ENCODE assay signal across 1 cellular context in the genomic region with DNA sequence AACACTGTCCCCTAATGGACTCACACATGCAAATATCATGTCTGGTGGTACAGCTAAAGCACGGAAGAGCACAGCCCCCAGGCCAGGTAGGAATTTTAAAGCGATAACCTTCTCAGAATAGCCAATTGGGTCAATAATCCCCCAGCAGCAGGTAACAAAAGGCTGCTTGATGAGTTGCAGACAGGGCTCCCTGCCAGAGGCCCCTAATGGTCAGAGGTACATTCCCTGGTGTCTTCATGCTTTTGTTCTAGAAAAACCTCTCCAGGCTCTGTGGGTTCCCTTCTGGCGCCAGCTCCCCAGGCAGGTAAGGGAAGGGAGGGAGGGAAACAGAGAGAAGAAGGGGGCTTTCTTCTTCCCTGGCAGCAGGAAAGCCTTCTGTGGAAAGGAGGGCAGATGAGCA.
TF ChIP-seq lines count a peak whose summit lies in the region.

No MANE protein-coding gene starts in this region.

TF ChIP-seq in HepG2, 621 proteins besides CTCF, POLR2A, EP300 and RAD21:
- TF ChIP-seq, protein P1, sequence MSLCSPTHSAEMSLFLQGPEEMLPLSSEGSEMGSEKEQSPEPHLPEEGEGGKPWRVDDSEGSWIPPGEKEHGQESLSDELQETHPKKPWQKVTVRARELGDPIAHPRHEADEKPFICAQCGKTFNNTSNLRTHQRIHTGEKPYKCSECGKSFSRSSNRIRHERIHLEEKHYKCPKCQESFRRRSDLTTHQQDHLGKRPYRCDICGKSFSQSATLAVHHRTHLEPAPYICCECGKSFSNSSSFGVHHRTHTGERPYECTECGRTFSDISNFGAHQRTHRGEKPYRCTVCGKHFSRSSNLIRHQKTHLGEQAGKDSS (CRISPR knock-in tag; IDR thresholded peaks at IDR 0.05; ENCODE audit: borderline replicate concordance, low read depth): no peak
- TF ChIP-seq ZNF431 (CRISPR knock-in tag; IDR thresholded peaks at IDR 0.05; ENCODE audit: borderline replicate concordance, low read depth) (no peak), HNRNPK (IDR thresholded peaks at IDR 0.05; ENCODE audit: low read depth, low read length, poor library complexity, severe bottlenecking) (no peak), YY1 (IDR thresholded peaks at IDR 0.05; ENCODE audit: insufficient read depth, insufficient replicate concordance, low read depth, low read length) (no peak), ZNF430 (CRISPR knock-in tag; IDR thresholded peaks at IDR 0.05) (no peak), ZMYM3 (CRISPR knock-in tag; IDR thresholded peaks at IDR 0.05) (no peak), NPAS2 (CRISPR knock-in tag; IDR thresholded peaks at IDR 0.05; ENCODE audit: borderline replicate concordance) (no peak), NR2C2 (CRISPR knock-in tag; IDR thresholded peaks at IDR 0.05; ENCODE audit: borderline replicate concordance) (no peak), NCOA5 (CRISPR knock-in tag; IDR thresholded peaks at IDR 0.05) (no peak), ZNF615 (CRISPR knock-in tag; IDR thresholded peaks at IDR 0.05; ENCODE audit: borderline replicate concordance) (no peak), ZNF660 (CRISPR knock-in tag; IDR thresholded peaks at IDR 0.05; ENCODE audit: borderline replicate concordance, low read depth) (no peak)
- TF ChIP-seq, protein P2, sequence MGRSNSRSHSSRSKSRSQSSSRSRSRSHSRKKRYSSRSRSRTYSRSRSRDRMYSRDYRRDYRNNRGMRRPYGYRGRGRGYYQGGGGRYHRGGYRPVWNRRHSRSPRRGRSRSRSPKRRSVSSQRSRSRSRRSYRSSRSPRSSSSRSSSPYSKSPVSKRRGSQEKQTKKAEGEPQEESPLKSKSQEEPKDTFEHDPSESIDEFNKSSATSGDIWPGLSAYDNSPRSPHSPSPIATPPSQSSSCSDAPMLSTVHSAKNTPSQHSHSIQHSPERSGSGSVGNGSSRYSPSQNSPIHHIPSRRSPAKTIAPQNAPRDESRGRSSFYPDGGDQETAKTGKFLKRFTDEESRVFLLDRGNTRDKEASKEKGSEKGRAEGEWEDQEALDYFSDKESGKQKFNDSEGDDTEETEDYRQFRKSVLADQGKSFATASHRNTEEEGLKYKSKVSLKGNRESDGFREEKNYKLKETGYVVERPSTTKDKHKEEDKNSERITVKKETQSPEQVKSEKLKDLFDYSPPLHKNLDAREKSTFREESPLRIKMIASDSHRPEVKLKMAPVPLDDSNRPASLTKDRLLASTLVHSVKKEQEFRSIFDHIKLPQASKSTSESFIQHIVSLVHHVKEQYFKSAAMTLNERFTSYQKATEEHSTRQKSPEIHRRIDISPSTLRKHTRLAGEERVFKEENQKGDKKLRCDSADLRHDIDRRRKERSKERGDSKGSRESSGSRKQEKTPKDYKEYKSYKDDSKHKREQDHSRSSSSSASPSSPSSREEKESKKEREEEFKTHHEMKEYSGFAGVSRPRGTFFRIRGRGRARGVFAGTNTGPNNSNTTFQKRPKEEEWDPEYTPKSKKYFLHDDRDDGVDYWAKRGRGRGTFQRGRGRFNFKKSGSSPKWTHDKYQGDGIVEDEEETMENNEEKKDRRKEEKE (IDR thresholded peaks at IDR 0.05): no peak
- TF ChIP-seq, protein P3, sequence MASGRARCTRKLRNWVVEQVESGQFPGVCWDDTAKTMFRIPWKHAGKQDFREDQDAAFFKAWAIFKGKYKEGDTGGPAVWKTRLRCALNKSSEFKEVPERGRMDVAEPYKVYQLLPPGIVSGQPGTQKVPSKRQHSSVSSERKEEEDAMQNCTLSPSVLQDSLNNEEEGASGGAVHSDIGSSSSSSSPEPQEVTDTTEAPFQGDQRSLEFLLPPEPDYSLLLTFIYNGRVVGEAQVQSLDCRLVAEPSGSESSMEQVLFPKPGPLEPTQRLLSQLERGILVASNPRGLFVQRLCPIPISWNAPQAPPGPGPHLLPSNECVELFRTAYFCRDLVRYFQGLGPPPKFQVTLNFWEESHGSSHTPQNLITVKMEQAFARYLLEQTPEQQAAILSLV (CRISPR knock-in tag; IDR thresholded peaks at IDR 0.05; ENCODE audit: borderline replicate concordance): no peak
- TF ChIP-seq, protein P4, sequence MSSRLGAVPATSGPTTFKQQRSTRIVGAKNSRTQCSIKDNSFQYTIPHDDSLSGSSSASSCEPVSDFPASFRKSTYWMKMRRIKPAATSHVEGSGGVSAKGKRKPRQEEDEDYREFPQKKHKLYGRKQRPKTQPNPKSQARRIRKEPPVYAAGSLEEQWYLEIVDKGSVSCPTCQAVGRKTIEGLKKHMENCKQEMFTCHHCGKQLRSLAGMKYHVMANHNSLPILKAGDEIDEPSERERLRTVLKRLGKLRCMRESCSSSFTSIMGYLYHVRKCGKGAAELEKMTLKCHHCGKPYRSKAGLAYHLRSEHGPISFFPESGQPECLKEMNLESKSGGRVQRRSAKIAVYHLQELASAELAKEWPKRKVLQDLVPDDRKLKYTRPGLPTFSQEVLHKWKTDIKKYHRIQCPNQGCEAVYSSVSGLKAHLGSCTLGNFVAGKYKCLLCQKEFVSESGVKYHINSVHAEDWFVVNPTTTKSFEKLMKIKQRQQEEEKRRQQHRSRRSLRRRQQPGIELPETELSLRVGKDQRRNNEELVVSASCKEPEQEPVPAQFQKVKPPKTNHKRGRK (CRISPR knock-in tag; IDR thresholded peaks at IDR 0.05): no peak
- TF ChIP-seq, protein P5, sequence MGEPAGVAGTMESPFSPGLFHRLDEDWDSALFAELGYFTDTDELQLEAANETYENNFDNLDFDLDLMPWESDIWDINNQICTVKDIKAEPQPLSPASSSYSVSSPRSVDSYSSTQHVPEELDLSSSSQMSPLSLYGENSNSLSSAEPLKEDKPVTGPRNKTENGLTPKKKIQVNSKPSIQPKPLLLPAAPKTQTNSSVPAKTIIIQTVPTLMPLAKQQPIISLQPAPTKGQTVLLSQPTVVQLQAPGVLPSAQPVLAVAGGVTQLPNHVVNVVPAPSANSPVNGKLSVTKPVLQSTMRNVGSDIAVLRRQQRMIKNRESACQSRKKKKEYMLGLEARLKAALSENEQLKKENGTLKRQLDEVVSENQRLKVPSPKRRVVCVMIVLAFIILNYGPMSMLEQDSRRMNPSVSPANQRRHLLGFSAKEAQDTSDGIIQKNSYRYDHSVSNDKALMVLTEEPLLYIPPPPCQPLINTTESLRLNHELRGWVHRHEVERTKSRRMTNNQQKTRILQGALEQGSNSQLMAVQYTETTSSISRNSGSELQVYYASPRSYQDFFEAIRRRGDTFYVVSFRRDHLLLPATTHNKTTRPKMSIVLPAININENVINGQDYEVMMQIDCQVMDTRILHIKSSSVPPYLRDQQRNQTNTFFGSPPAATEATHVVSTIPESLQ (CRISPR knock-in tag; conservative IDR thresholded peaks at IDR 0.05): no peak
- TF ChIP-seq, protein P6, sequence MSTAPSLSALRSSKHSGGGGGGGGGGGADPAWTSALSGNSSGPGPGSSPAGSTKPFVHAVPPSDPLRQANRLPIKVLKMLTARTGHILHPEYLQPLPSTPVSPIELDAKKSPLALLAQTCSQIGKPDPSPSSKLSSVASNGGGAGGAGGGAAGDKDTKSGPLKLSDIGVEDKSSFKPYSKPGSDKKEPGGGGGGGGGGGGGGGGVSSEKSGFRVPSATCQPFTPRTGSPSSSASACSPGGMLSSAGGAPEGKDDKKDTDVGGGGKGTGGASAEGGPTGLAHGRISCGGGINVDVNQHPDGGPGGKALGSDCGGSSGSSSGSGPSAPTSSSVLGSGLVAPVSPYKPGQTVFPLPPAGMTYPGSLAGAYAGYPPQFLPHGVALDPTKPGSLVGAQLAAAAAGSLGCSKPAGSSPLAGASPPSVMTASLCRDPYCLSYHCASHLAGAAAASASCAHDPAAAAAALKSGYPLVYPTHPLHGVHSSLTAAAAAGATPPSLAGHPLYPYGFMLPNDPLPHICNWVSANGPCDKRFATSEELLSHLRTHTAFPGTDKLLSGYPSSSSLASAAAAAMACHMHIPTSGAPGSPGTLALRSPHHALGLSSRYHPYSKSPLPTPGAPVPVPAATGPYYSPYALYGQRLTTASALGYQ (CRISPR knock-in tag; IDR thresholded peaks at IDR 0.05): no peak
- TF ChIP-seq, protein P7, sequence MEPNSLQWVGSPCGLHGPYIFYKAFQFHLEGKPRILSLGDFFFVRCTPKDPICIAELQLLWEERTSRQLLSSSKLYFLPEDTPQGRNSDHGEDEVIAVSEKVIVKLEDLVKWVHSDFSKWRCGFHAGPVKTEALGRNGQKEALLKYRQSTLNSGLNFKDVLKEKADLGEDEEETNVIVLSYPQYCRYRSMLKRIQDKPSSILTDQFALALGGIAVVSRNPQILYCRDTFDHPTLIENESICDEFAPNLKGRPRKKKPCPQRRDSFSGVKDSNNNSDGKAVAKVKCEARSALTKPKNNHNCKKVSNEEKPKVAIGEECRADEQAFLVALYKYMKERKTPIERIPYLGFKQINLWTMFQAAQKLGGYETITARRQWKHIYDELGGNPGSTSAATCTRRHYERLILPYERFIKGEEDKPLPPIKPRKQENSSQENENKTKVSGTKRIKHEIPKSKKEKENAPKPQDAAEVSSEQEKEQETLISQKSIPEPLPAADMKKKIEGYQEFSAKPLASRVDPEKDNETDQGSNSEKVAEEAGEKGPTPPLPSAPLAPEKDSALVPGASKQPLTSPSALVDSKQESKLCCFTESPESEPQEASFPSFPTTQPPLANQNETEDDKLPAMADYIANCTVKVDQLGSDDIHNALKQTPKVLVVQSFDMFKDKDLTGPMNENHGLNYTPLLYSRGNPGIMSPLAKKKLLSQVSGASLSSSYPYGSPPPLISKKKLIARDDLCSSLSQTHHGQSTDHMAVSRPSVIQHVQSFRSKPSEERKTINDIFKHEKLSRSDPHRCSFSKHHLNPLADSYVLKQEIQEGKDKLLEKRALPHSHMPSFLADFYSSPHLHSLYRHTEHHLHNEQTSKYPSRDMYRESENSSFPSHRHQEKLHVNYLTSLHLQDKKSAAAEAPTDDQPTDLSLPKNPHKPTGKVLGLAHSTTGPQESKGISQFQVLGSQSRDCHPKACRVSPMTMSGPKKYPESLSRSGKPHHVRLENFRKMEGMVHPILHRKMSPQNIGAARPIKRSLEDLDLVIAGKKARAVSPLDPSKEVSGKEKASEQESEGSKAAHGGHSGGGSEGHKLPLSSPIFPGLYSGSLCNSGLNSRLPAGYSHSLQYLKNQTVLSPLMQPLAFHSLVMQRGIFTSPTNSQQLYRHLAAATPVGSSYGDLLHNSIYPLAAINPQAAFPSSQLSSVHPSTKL (CRISPR knock-in tag; IDR thresholded peaks at IDR 0.05): no peak
